ENCODE assay signal across 16 cellular contexts in the genomic region with DNA sequence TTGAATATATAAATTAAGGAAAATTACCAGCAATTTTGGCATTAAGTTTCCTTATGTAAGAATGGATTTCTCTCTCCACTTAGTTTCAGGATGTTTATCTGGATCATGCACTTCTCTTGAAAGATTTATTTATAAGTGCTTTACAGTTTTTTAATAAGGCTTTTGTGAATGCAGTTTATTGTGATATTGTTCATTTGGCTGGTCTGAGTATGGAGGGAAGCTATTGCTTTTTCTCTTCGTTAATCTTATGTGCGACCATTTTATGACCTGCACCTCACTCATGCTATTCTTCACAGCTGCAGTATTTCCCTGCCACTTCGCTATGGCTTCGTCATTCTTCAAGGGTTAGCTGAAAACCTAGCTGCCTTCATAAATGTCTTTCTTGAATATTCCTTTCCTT.
"Had no signal": no experiment of that assay in that cellular context is flagged by ENCODE, and none has a peak within 500 bp of the region (broad histone marks: within the 10 kb centered on the region; RNA-seq: fewer than 3 reads in every experiment).

No MANE protein-coding gene starts in this region.

- H3K27me3 ChIP-seq: dorsolateral prefrontal cortex, heart left ventricle, pancreas, stomach, transverse colon had no signal

- H3K27ac ChIP-seq: dorsolateral prefrontal cortex, heart left ventricle, pancreas, stomach, thoracic aorta, transverse colon had no signal

- H3K4me1 ChIP-seq: heart left ventricle, pancreas, stomach, transverse colon had no signal

- ATAC-seq: heart left ventricle, pancreas, right cardiac atrium had no signal

- DNase-seq: dorsolateral prefrontal cortex; effector CD8-positive, alpha-beta T cell; heart left ventricle; hippocampal formation; mesendoderm; naive B cell; occipital lobe; pancreas; right cardiac atrium; small intestine; stimulated activated CD4-positive, alpha-beta T cell treated with anti-CD3 and anti-CD28 coated beads, Interleukin-12 subunit alpha, Interleukin-12 subunit beta, amount 100 ng/mL, for 4 hours; stimulated activated naive CD4-positive, alpha-beta T cell; stomach; substantia nigra; transverse colon had no signal
